ENCODE assay signal across 17 cellular contexts in the genomic region with DNA sequence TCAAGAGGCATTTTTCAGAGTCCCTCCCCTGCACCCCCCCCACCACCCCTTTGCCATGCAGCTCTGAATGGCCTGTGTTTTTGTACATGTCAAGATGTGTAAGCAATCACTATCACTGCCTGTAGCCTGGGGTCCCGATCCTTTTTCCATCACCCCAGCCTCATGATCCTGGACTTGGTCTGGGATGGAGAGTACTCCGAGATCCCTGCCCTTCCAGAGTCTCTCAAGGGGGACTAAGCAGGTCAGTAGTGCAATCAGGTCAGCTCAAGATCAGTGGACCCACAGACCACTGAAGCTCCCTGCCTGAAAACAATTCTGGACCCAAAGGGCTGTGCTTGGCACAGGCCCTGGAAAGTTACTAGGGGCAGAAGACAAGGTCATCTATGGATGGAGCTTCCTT. TPM values are rescaled to one million over a fixed set of nuclear protein-coding genes. Genes with fewer than 3 reads are reported as not detected.
"Had no signal": no experiment of that assay in that cellular context is flagged by ENCODE, and none has a peak within 500 bp of the region (broad histone marks: within the 10 kb centered on the region; RNA-seq: fewer than 3 reads in every experiment).

No MANE protein-coding gene starts in this region.

- DNase-seq: activated B cell treated with CpG ODN at 0.5 μM for 24 hours; activated CD4-positive, alpha-beta T cell treated with anti-CD3 and anti-CD28 coated beads, Interleukin-2, amount 50 U/mL, for 1 hour; activated naive CD4-positive, alpha-beta T cell; gastrocnemius medialis; head of caudate nucleus; kidney; left ventricle myocardium inferior; nephron progenitor cell; nucleus accumbens; retina; stimulated activated CD4-positive, alpha-beta T cell treated with anti-CD3 and anti-CD28 coated beads, Interleukin-2, amount 100 ng/mL, for 24 hours; stimulated activated naive CD4-positive, alpha-beta T cell treated with Interleukin-2 at 50 U/mL for 16 hours; T-cell; transverse colon had no signal

- H3K27me3 ChIP-seq: ascending aorta, gastrocnemius medialis, transverse colon had no signal

- H3K9me3 ChIP-seq: ascending aorta, gastrocnemius medialis, left ventricle myocardium inferior, transverse colon had no signal

- H3K4me3 ChIP-seq: ascending aorta, coronary artery, gastrocnemius medialis, left ventricle myocardium inferior, transverse colon had no signal

- H3K4me1 ChIP-seq: ascending aorta, gastrocnemius medialis, left ventricle myocardium inferior had no signal

- FAIRE-seq: kidney had no signal

- H3K27ac ChIP-seq: ascending aorta, coronary artery, gastrocnemius medialis, left ventricle myocardium inferior, transverse colon had no signal

- H3K36me3 ChIP-seq: ascending aorta, gastrocnemius medialis, left ventricle myocardium inferior, transverse colon had no signal

- ATAC-seq: gastrocnemius medialis had no signal

RNA-seq across cellular contexts. Expression of a gene that starts 7.5 kb away (rescaled TPM):
- total RNA-seq: activated B cell treated with CpG ODN at 0.5 μM for 24 hours, ascending aorta, myocyte, T-cell, transverse colon had no signal
